9 cellular contexts compared by ENCODE assay signal in genomic region chr4:8427262-8427661, GRCh38. TPM values are rescaled to one million over a fixed set of nuclear protein-coding genes. Genes with fewer than 3 reads are reported as not detected.
A peak's percentile ranks its signal among the peaks of the same experiment; 100 is the strongest.
DNase-seq lines count a peak whose midpoint lies in the region; ATAC-seq, FAIRE-seq and TF ChIP-seq lines count a peak whose summit lies in the region.
"Had no signal": no experiment of that assay in that cellular context is flagged by ENCODE, and none has a peak within 500 bp of the region (broad histone marks: within the 10 kb centered on the region; RNA-seq: fewer than 3 reads in every experiment).

No MANE protein-coding gene starts in this region.

- peak overlapping the region; percentile 75 for H3K4me2 ChIP-seq in keratinocyte (ENCODE audit: control insufficient read depth, extremely low read depth, insufficient read depth, low read depth, low read length)

- no peak overlapping the region for H3K27ac ChIP-seq in keratinocyte (ENCODE audit: control insufficient read depth, insufficient read depth, low read length)
- H3K27ac ChIP-seq in subcutaneous abdominal adipose tissue (ENCODE audit: low read depth, low read length), result no peak overlapping the region
- H3K27ac ChIP-seq in substantia nigra (ENCODE audit: low read depth, low read length, poor library complexity, severe bottlenecking), result no peak overlapping the region

- no peaks in the 10 kb centered on the region for H3K36me3 ChIP-seq in keratinocyte (ENCODE audit: control insufficient read depth in 2 of 2, extremely low read depth in 1 of 2, insufficient read depth in 2 of 2, low read length in 2 of 2)
- H3K36me3 ChIP-seq in subcutaneous abdominal adipose tissue (ENCODE audit: control insufficient read depth in 5 of 5, insufficient read depth in 5 of 5, low read length in 5 of 5), result peaks cover 0 to 5% (median 0%) of the 10 kb centered on the region in 5 donors

- H3K4me3 ChIP-seq in keratinocyte (ENCODE audit: control insufficient read depth in 2 of 3, extremely low read depth in 1 of 3, insufficient read depth in 2 of 3, low read depth in 1 of 3, low read length in 3 of 3) (peak overlapping the region in 2 of 3 experiments; percentile 53 to 74), subcutaneous abdominal adipose tissue (ENCODE audit: low read depth in 1 of 5, low read length in 5 of 5) (peak overlapping the region; percentile 75 to 94 (median 85))

- DNase-seq in activated CD4-positive, alpha-beta T cell treated with anti-CD3 and anti-CD28 coated beads, Interleukin-2, amount 10 ng/mL, durations not matched to agents 24 days and 14 days, result no peak
- no peak for DNase-seq in activated CD4-positive, alpha-beta T cell treated with anti-CD3 and anti-CD28 coated beads, Interleukin-2, amount 50 U/mL, for 4 hours
- DNase-seq in keratinocyte (ENCODE audit: low read depth, low spot score) (no peak), substantia nigra (lab: John Stamatoyannopoulos, UW) (no peak), medulla oblongata (ENCODE audit: extremely low spot score) (no peak)
- DNase-seq: NCI-H524 treated with DMSO at 0.1 percent for 48 hours had no signal

- no peak for ATAC-seq in activated T-helper 17 cell treated with anti-CD3 and anti-CD28 coated beads, Interleukin-2, amount 50 U/mL, for 72 hours (replicated peaks)
- ATAC-seq in GM21526 (IDR thresholded peaks at IDR 0.05; ENCODE audit: low FRiP score, unreplicated experiment), result no peak

- dilution Hi-C loops in keratinocyte (cut with MboI; ENCODE audit: extremely low pct_ligation_motif_present, low sequenced_read_pairs), result no loop called here

- H3K36me3 Mint-ChIP-seq in activated CD4-positive, alpha-beta T cell treated with anti-CD3 and anti-CD28 coated beads, Interleukin-2, amount 10 ng/mL, durations not matched to agents 24 days and 14 days (ENCODE audit: low read depth), result no peaks in the 10 kb centered on the region
- H3K36me3 Mint-ChIP-seq in activated T-helper 17 cell treated with anti-CD3 and anti-CD28 coated beads, Interleukin-2, amount 50 U/mL, for 72 hours (ENCODE audit: low read depth), result peaks cover 38% of the 10 kb centered on the region

- H3K4me1 ChIP-seq in keratinocyte (ENCODE audit: control insufficient read depth, extremely low read depth, insufficient read depth, low read length), result peaks cover 10% of the 10 kb centered on the region
- peaks cover 6 to 21% (median 20%) of the 10 kb centered on the region in 5 donors for H3K4me1 ChIP-seq in subcutaneous abdominal adipose tissue (ENCODE audit: control insufficient read depth in 5 of 5, insufficient read depth in 5 of 5, low read length in 5 of 5)

- no peak overlapping the region for H3K27ac Mint-ChIP-seq in activated CD4-positive, alpha-beta T cell treated with anti-CD3 and anti-CD28 coated beads, Interleukin-2, amount 10 ng/mL, durations not matched to agents 24 days and 14 days
- peak overlapping the region; percentile 94 for H3K27ac Mint-ChIP-seq in activated T-helper 17 cell treated with anti-CD3 and anti-CD28 coated beads, Interleukin-2, amount 50 U/mL, for 72 hours

- H3K9me3 ChIP-seq in keratinocyte (ENCODE audit: control insufficient read depth, low read depth, low read length), result no peaks in the 10 kb centered on the region
- H3K9me3 ChIP-seq in subcutaneous abdominal adipose tissue (ENCODE audit: control insufficient read depth in 5 of 5, low read length in 5 of 5), result no peaks in the 10 kb centered on the region

- intact Hi-C loops in activated CD4-positive, alpha-beta T cell treated with anti-CD3 and anti-CD28 coated beads, Interleukin-2, amount 10 ng/mL, durations not matched to agents 24 days and 14 days (cut with micrococcal nuclease), result no loop called here

- H3K9ac ChIP-seq in keratinocyte (ENCODE audit: control insufficient read depth, extremely low read depth, insufficient read depth, low read length) (no peak overlapping the region), subcutaneous abdominal adipose tissue (ENCODE audit: low read length in 5 of 5) (peak overlapping the region in 2 of 5 donors; percentile 71 to 90)

- FAIRE-seq in keratinocyte (lab: Jason Lieb, UNC), result no peak

- H3K79me2 ChIP-seq in keratinocyte (ENCODE audit: control insufficient read depth, insufficient read depth, low read length), result peaks cover 3% of the 10 kb centered on the region

- H3K4me3 Mint-ChIP-seq in activated CD4-positive, alpha-beta T cell treated with anti-CD3 and anti-CD28 coated beads, Interleukin-2, amount 10 ng/mL, durations not matched to agents 24 days and 14 days, result peak overlapping the region; percentile 97
- H3K4me3 Mint-ChIP-seq in activated T-helper 17 cell treated with anti-CD3 and anti-CD28 coated beads, Interleukin-2, amount 50 U/mL, for 72 hours, result peak overlapping the region; percentile 88

- H3K27me3 ChIP-seq in keratinocyte (ENCODE audit: control insufficient read depth, extremely low read depth, insufficient read depth, low read length) (no peaks in the 10 kb centered on the region), subcutaneous abdominal adipose tissue (ENCODE audit: control insufficient read depth in 5 of 5, insufficient read depth in 4 of 5, low read length in 5 of 5) (no peaks in the 10 kb centered on the region)

- TF ChIP-seq CTCF in keratinocyte (optimal IDR thresholded peaks at IDR 0.05 in 1 of 3, IDR thresholded peaks at IDR 0.05 in 1 of 3, conservative IDR thresholded peaks at IDR 0.05 in 1 of 3; ENCODE audit: extremely low read depth in 1 of 3, insufficient read depth in 2 of 3, low read length in 3 of 3), result no peak

- H2AFZ ChIP-seq in keratinocyte (ENCODE audit: control insufficient read depth, low read length), result no peak overlapping the region

- no peaks in the 10 kb centered on the region for H4K20me1 ChIP-seq in keratinocyte (ENCODE audit: control insufficient read depth, extremely low read depth, insufficient read depth, low read length)

- H3K27me3 Mint-ChIP-seq in activated CD4-positive, alpha-beta T cell treated with anti-CD3 and anti-CD28 coated beads, Interleukin-2, amount 10 ng/mL, durations not matched to agents 24 days and 14 days, result no peaks in the 10 kb centered on the region
- no peaks in the 10 kb centered on the region for H3K27me3 Mint-ChIP-seq in activated T-helper 17 cell treated with anti-CD3 and anti-CD28 coated beads, Interleukin-2, amount 50 U/mL, for 72 hours

- H3K4me1 Mint-ChIP-seq in activated CD4-positive, alpha-beta T cell treated with anti-CD3 and anti-CD28 coated beads, Interleukin-2, amount 10 ng/mL, durations not matched to agents 24 days and 14 days, result peaks cover 18% of the 10 kb centered on the region
- peaks cover 11% of the 10 kb centered on the region for H3K4me1 Mint-ChIP-seq in activated T-helper 17 cell treated with anti-CD3 and anti-CD28 coated beads, Interleukin-2, amount 50 U/mL, for 72 hours

- H3K9me1 ChIP-seq in keratinocyte (ENCODE audit: control insufficient read depth, extremely low read depth, insufficient read depth, low read length), result no peaks in the 10 kb centered on the region

- H3K9me3 Mint-ChIP-seq in activated CD4-positive, alpha-beta T cell treated with anti-CD3 and anti-CD28 coated beads, Interleukin-2, amount 10 ng/mL, durations not matched to agents 24 days and 14 days, result no peaks in the 10 kb centered on the region
- no peaks in the 10 kb centered on the region for H3K9me3 Mint-ChIP-seq in activated T-helper 17 cell treated with anti-CD3 and anti-CD28 coated beads, Interleukin-2, amount 50 U/mL, for 72 hours

RNA-seq across cellular contexts. Expression of gene ACOX3, which starts 13.3 kb away (rescaled TPM):
- 20.5 and 23.0 TPM in 2 replicates for total RNA-seq in activated CD4-positive, alpha-beta T cell treated with anti-CD3 and anti-CD28 coated beads, Interleukin-2, amount 10 ng/mL, durations not matched to agents 24 days and 14 days
- total RNA-seq in activated T-helper 17 cell treated with anti-CD3 and anti-CD28 coated beads, Interleukin-2, amount 50 U/mL, for 72 hours, result 10 to 100 TPM; 34.4 to 63.6 TPM
- polyA plus RNA-seq in keratinocyte, result 6.0 to 7.2 TPM (median 6.7 TPM) in 3 replicates
- 10.9 TPM for polyA plus RNA-seq in keratinocyte (2011; ENCODE audit: low read depth)
- polyA plus RNA-seq in keratinocyte (2011; cell fraction: cytosol; rRNA removed), result 6.4 and 8.2 TPM in 2 replicates
- polyA plus RNA-seq in keratinocyte (2011; cell fraction: nucleus; rRNA removed), result 15.6 and 16.6 TPM in 2 replicates
- polyA plus RNA-seq in keratinocyte (2012; ENCODE audit: low replicate concordance), result 15.3 and 16.5 TPM in 2 replicates
- 6.5 to 8.2 TPM (median 7.6 TPM) in 3 replicates for polyA minus RNA-seq in keratinocyte
- 6.5 TPM for polyA minus RNA-seq in keratinocyte (2011; cell fraction: cytosol; rRNA and poly(A)+ RNA removed)
- 7.0 and 12.1 TPM in 2 replicates for polyA minus RNA-seq in keratinocyte (2011; cell fraction: nucleus; rRNA and poly(A)+ RNA removed)

RNA-seq across cellular contexts. Expression of gene TRMT44, which starts 13.3 kb away (rescaled TPM):
- 35.7 and 38.5 TPM in 2 replicates for total RNA-seq in activated CD4-positive, alpha-beta T cell treated with anti-CD3 and anti-CD28 coated beads, Interleukin-2, amount 10 ng/mL, durations not matched to agents 24 days and 14 days
- 10 to 100 TPM; 24.0 to 37.3 TPM for total RNA-seq in activated T-helper 17 cell treated with anti-CD3 and anti-CD28 coated beads, Interleukin-2, amount 50 U/mL, for 72 hours
- polyA plus RNA-seq in keratinocyte, result 6.0 to 9.2 TPM (median 8.8 TPM) in 3 replicates
- polyA plus RNA-seq in keratinocyte (2011; ENCODE audit: low read depth), result 6.5 TPM
- 5.6 and 5.8 TPM in 2 replicates for polyA plus RNA-seq in keratinocyte (2011; cell fraction: cytosol; rRNA removed)
- polyA plus RNA-seq in keratinocyte (2011; cell fraction: nucleus; rRNA removed), result 18.2 and 19.4 TPM in 2 replicates
- polyA plus RNA-seq in keratinocyte (2012; ENCODE audit: low replicate concordance), result 7.2 and 8.8 TPM in 2 replicates
- polyA minus RNA-seq in keratinocyte, result 8.8 to 10.2 TPM (median 10.1 TPM) in 3 replicates
- 10.2 TPM for polyA minus RNA-seq in keratinocyte (2011; cell fraction: cytosol; rRNA and poly(A)+ RNA removed)
- 19.8 and 23.1 TPM in 2 replicates for polyA minus RNA-seq in keratinocyte (2011; cell fraction: nucleus; rRNA and poly(A)+ RNA removed)
